31 cellular contexts compared by ENCODE assay signal in genomic region chr4:59966758-59967157, GRCh38.
"Had no signal": no experiment of that assay in that cellular context is flagged by ENCODE, and none has a peak within 500 bp of the region (broad histone marks: within the 10 kb centered on the region; RNA-seq: fewer than 3 reads in every experiment).

No MANE protein-coding gene starts in this region.

- H3K27me3 ChIP-seq: ascending aorta, body of pancreas, breast epithelium, SJCRH30 had no signal

- H3K27me3 Mint-ChIP-seq: activated CD8-positive, alpha-beta T cell treated with anti-CD3 and anti-CD28 coated beads for 36 hours; activated naive CD8-positive, alpha-beta T cell treated with anti-CD3 and anti-CD28 coated beads for 36 hours; activated T-helper 17 cell treated with anti-CD3 and anti-CD28 coated beads, Interleukin-2, amount 50 U/mL, for 72 hours; T-cell; T-helper 17 cell had no signal

- H3K36me3 Mint-ChIP-seq: activated naive CD8-positive, alpha-beta T cell treated with anti-CD3 and anti-CD28 coated beads for 36 hours; T-cell had no signal

- H3K27ac ChIP-seq: ascending aorta, body of pancreas, breast epithelium, KMS-11, PC-9, SJCRH30, WERI-Rb-1 had no signal

- DNase-seq: activated CD4-positive, alpha-beta T cell treated with anti-CD3 and anti-CD28 coated beads for 1 hour; activated CD4-positive, alpha-beta T cell treated with anti-CD3 and anti-CD28 coated beads for 48 hours; activated CD4-positive, alpha-beta T cell treated with anti-CD3 and anti-CD28 coated beads, Interleukin-2, amount 50 U/mL, for 4 hours; activated CD4-positive, CD25-positive, alpha-beta regulatory T cell; activated CD8-positive, alpha-beta T cell treated with anti-CD3 and anti-CD28 coated beads for 36 hours; activated effector memory CD4-positive, alpha-beta T cell treated with anti-CD3 and anti-CD28 coated beads, Interleukin-2, amount 50 U/mL, for 16 hours; activated naive CD4-positive, alpha-beta T cell; activated naive CD4-positive, alpha-beta T cell treated with anti-CD3 and anti-CD28 coated beads, Interleukin-2, amount 50 U/mL, for 16 hours; activated naive CD8-positive, alpha-beta T cell treated with anti-CD3 and anti-CD28 coated beads for 36 hours; activated T-cell treated with anti-CD3 and anti-CD28 coated beads, Interleukin-2, amount 50 U/mL, for 1 hour; activated T-cell treated with anti-CD3 and anti-CD28 coated beads, Interleukin-2, amount 50 U/mL, for 72 hours; amygdala; body of pancreas; NCI-H1105; NCI-H1417 treated with DMSO at 0.1 percent for 48 hours; NCI-H187 treated with DMSO at 0.1 percent for 48 hours; NCI-H2081; NCI-H2171 treated with DMSO at 0.1 percent for 48 hours; NCI-H345; NCI-H524 treated with DMSO at 0.1 percent for 48 hours; PC-9; Right ventricle myocardium superior; SJCRH30; SK-N-SH; T-cell; T-helper 17 cell; WERI-Rb-1 had no signal

- H3K4me1 Mint-ChIP-seq: activated naive CD8-positive, alpha-beta T cell treated with anti-CD3 and anti-CD28 coated beads for 36 hours; activated T-helper 17 cell treated with anti-CD3 and anti-CD28 coated beads, Interleukin-2, amount 50 U/mL, for 72 hours; T-cell; T-helper 17 cell had no signal

- ATAC-seq: activated CD8-positive, alpha-beta T cell treated with anti-CD3 and anti-CD28 coated beads for 36 hours; activated T-cell treated with anti-CD3 and anti-CD28 coated beads, Interleukin-2, amount 50 U/mL, for 72 hours; activated T-helper 17 cell treated with anti-CD3 and anti-CD28 coated beads, Interleukin-2, amount 50 U/mL, for 72 hours; body of pancreas; T-cell; T-helper 17 cell had no signal

- H3K27ac Mint-ChIP-seq: activated CD8-positive, alpha-beta T cell treated with anti-CD3 and anti-CD28 coated beads for 36 hours; activated naive CD8-positive, alpha-beta T cell treated with anti-CD3 and anti-CD28 coated beads for 36 hours; activated T-cell treated with anti-CD3 and anti-CD28 coated beads, Interleukin-2, amount 50 U/mL, for 72 hours; activated T-helper 17 cell treated with anti-CD3 and anti-CD28 coated beads, Interleukin-2, amount 50 U/mL, for 72 hours; T-cell; T-helper 17 cell had no signal

- H3K4me3 ChIP-seq: ascending aorta, body of pancreas, breast epithelium, PC-9, SJCRH30 had no signal

- H3K4me3 Mint-ChIP-seq: activated CD8-positive, alpha-beta T cell treated with anti-CD3 and anti-CD28 coated beads for 36 hours; activated naive CD8-positive, alpha-beta T cell treated with anti-CD3 and anti-CD28 coated beads for 36 hours; activated T-cell treated with anti-CD3 and anti-CD28 coated beads, Interleukin-2, amount 50 U/mL, for 72 hours; activated T-helper 17 cell treated with anti-CD3 and anti-CD28 coated beads, Interleukin-2, amount 50 U/mL, for 72 hours; T-cell; T-helper 17 cell had no signal

- H3K4me1 ChIP-seq: ascending aorta, body of pancreas, breast epithelium, SJCRH30 had no signal
